Comparison of ENCODE assay signal across 17 cellular contexts in genomic region chr17:76459674-76460073, GRCh38. TPM values are rescaled to one million over a fixed set of nuclear protein-coding genes. Genes with fewer than 3 reads are reported as not detected.
DNase-seq lines count a peak whose midpoint lies in the region; ATAC-seq and TF ChIP-seq lines count a peak whose summit lies in the region.
"Had no signal": no experiment of that assay in that cellular context is flagged by ENCODE, and none has a peak within 500 bp of the region (broad histone marks: within the 10 kb centered on the region; RNA-seq: fewer than 3 reads in every experiment).

No MANE protein-coding gene starts in this region.

- H4K91ac ChIP-seq in neuronal stem cell (ENCODE audit: low read depth, low read length, poor library complexity): no peak overlapping the region

- H3K9me3 ChIP-seq in SU-DHL-6 (ENCODE audit: insufficient read depth, low read length): no peaks in the 10 kb centered on the region
- no peaks in the 10 kb centered on the region for H3K9me3 ChIP-seq in endodermal cell (ENCODE audit: control insufficient read depth, low read length)
- H3K9me3 ChIP-seq in neuronal stem cell (replicated peaks in 1 of 2; ENCODE audit: control insufficient read depth in 2 of 2, insufficient read depth in 1 of 2, low read depth in 1 of 2, low read length in 2 of 2): no peaks in the 10 kb centered on the region
- H3K9me3 ChIP-seq: HAP-1 had no signal

- H3K4ac ChIP-seq in neuronal stem cell (ENCODE audit: low read length): no peak overlapping the region

- H2BK15ac ChIP-seq in neuronal stem cell (ENCODE audit: low read length): no peak overlapping the region

- no peak for DNase-seq in GM23338 (ENCODE audit: low spot score)
- DNase-seq in endodermal cell: no peak
- DNase-seq in neuronal stem cell (ENCODE audit: low spot score): no peak
- DNase-seq in dermis blood vessel endothelial cell: no peak
- DNase-seq: C1 segment of cervical spinal cord; CD4-positive, alpha-beta memory T cell; COR-L47; DMS153; DND-41; GM23248; HFFc6 had no signal

- H3K27me3 ChIP-seq in GM23338 (ENCODE audit: insufficient read depth): no peaks in the 10 kb centered on the region
- no peaks in the 10 kb centered on the region for H3K27me3 ChIP-seq in SU-DHL-6 (ENCODE audit: low read length)
- H3K27me3 ChIP-seq in endodermal cell (ENCODE audit: control insufficient read depth, insufficient read depth, low read length, poor library complexity, severe bottlenecking): no peaks in the 10 kb centered on the region
- H3K27me3 ChIP-seq in neuronal stem cell (ENCODE audit: control insufficient read depth in 3 of 3, insufficient read depth in 3 of 3, low read depth in 1 of 3, low read length in 3 of 3): peaks cover 0 to 20% (median 0%) of the 10 kb centered on the region in 3 experiments

- H3K23ac ChIP-seq in neuronal stem cell (ENCODE audit: low read depth, low read length, poor library complexity): no peak overlapping the region

- H3K9ac ChIP-seq in SU-DHL-6 (ENCODE audit: low read length) (no peak overlapping the region), endodermal cell (ENCODE audit: extremely low read depth, low read length, poor library complexity, severe bottlenecking) (no peak overlapping the region), neuronal stem cell (ENCODE audit: low read depth, low read length, poor library complexity) (no peak overlapping the region)
- H3K9ac ChIP-seq: GM23248 had no signal

- no peak overlapping the region for H2AFZ ChIP-seq in GM23338
- peak overlapping the region; percentile 17 for H2AFZ ChIP-seq in SU-DHL-6 (ENCODE audit: low read depth, low read length, severe bottlenecking)
- peak overlapping the region; percentile 16 for H2AFZ ChIP-seq in neuronal stem cell (ENCODE audit: low read length)
- H2AFZ ChIP-seq: GM23248 had no signal

- no peak overlapping the region for H2AK5ac ChIP-seq in neuronal stem cell (ENCODE audit: low read depth, low read length)

- H3K27ac ChIP-seq in GM23338 (ENCODE audit: low read depth) (no peak overlapping the region), SU-DHL-6 (ENCODE audit: low read depth, low read length) (no peak overlapping the region), endodermal cell (ENCODE audit: low read depth, low read length) (peak overlapping the region; percentile 41), neuronal stem cell (replicated peaks; ENCODE audit: low read length) (no peak overlapping the region)
- H3K27ac ChIP-seq: GM23248 had no signal

- TF ChIP-seq CTCF in GM23338 (conservative IDR thresholded peaks at IDR 0.05; ENCODE audit: low read depth in 2 of 2) (no peak), SU-DHL-6 (IDR thresholded peaks at IDR 0.05; ENCODE audit: insufficient read depth, low read length, poor library complexity, severe bottlenecking) (no peak), endodermal cell (conservative IDR thresholded peaks at IDR 0.05) (no peak)

- H3K18ac ChIP-seq in neuronal stem cell (ENCODE audit: low read length): no peak overlapping the region

- H3K9me2 ChIP-seq in GM23338 (ENCODE audit: insufficient read depth) (no peaks in the 10 kb centered on the region), SU-DHL-6 (replicated peaks; ENCODE audit: insufficient read depth, low read length) (no peaks in the 10 kb centered on the region)

- peak overlapping the region; percentile 75; the same call in 1 of the 2 replicates for H3K27ac Mint-ChIP-seq in GM23338
- no peak overlapping the region for H3K27ac Mint-ChIP-seq in endodermal cell
- H3K27ac Mint-ChIP-seq: HFFc6 had no signal

- no peaks in the 10 kb centered on the region for H3K36me3 Mint-ChIP-seq in GM23338 (ENCODE audit: low read depth)
- no peaks in the 10 kb centered on the region for H3K36me3 Mint-ChIP-seq in endodermal cell (ENCODE audit: low read depth)
- H3K36me3 Mint-ChIP-seq: CD4-positive, alpha-beta memory T cell had no signal

- no peak overlapping the region for H4K8ac ChIP-seq in neuronal stem cell (ENCODE audit: low read depth, low read length)

- H3K79me1 ChIP-seq in neuronal stem cell (ENCODE audit: low read depth, low read length): no peaks in the 10 kb centered on the region

- ATAC-seq in GM23338 (no peak), HG03460 (IDR thresholded peaks at IDR 0.05; ENCODE audit: unreplicated experiment) (no peak)

- H3K27me3 Mint-ChIP-seq in GM23338 (ENCODE audit: insufficient read depth, low read depth, poor library complexity): peaks cover 8% of the 10 kb centered on the region
- no peaks in the 10 kb centered on the region for H3K27me3 Mint-ChIP-seq in endodermal cell (ENCODE audit: insufficient read depth)
- H3K27me3 Mint-ChIP-seq: CD4-positive, alpha-beta memory T cell had no signal

- H2BK5ac ChIP-seq in neuronal stem cell (ENCODE audit: low read length): no peak overlapping the region

- whole genome bisulfite sequencing in endodermal cell (ENCODE audit: insufficient coverage in 1 of 2, insufficient read length in 1 of 2), 2 experiments: 83% methylated on average over 3 to 4 of the region's 4 CpGs
- no CpG with 5 or more reads among the region's 4 CpGs for WGBS in neuronal stem cell (ENCODE audit: extremely low coverage in 2 of 2, insufficient read length in 2 of 2, insufficient replicate concordance in 1 of 2), 2 donors

- no peak overlapping the region for H3K4me3 Mint-ChIP-seq in GM23338
- H3K4me3 Mint-ChIP-seq in endodermal cell: no peak overlapping the region
- H3K4me3 Mint-ChIP-seq: CD4-positive, alpha-beta memory T cell; HFFc6 had no signal

- H3K36me3 ChIP-seq in GM23338 (ENCODE audit: insufficient read depth) (no peaks in the 10 kb centered on the region), SU-DHL-6 (ENCODE audit: low read length) (no peaks in the 10 kb centered on the region), endodermal cell (ENCODE audit: control insufficient read depth, insufficient read depth, low read length) (no peaks in the 10 kb centered on the region), neuronal stem cell (replicated peaks in 1 of 2; ENCODE audit: control insufficient read depth in 2 of 2, insufficient read depth in 2 of 2, low read length in 2 of 2) (no peaks in the 10 kb centered on the region)
- H3K36me3 ChIP-seq: HAP-1 had no signal

- H3K9me3 Mint-ChIP-seq in GM23338 (no peaks in the 10 kb centered on the region), endodermal cell (no peaks in the 10 kb centered on the region)
- H3K9me3 Mint-ChIP-seq: CD4-positive, alpha-beta memory T cell; HFFc6 had no signal

- H3K4me1 Mint-ChIP-seq in GM23338 (peaks cover 19% of the 10 kb centered on the region; the same call in 2 of the 3 replicates), endodermal cell (peaks cover 3% of the 10 kb centered on the region)
- H3K4me1 Mint-ChIP-seq: CD4-positive, alpha-beta memory T cell had no signal

- no peak overlapping the region for H3K14ac ChIP-seq in neuronal stem cell (ENCODE audit: low read length)

- H4K20me1 ChIP-seq in GM23338 (replicated peaks; ENCODE audit: insufficient read depth) (no peaks in the 10 kb centered on the region), SU-DHL-6 (ENCODE audit: low read depth, low read length) (no peaks in the 10 kb centered on the region)

- no peak overlapping the region for H3K4me2 ChIP-seq in GM23338
- H3K4me2 ChIP-seq in SU-DHL-6 (ENCODE audit: low read depth, low read length, poor library complexity, severe bottlenecking): no peak overlapping the region
- H3K4me2 ChIP-seq in neuronal stem cell (ENCODE audit: insufficient read depth, low read length, poor library complexity, severe bottlenecking): no peak overlapping the region

- H2BK12ac ChIP-seq in neuronal stem cell (ENCODE audit: low read length): no peak overlapping the region

- H3K4me3 ChIP-seq in GM23338 (no peak overlapping the region), SU-DHL-6 (ENCODE audit: insufficient read depth, low read length, poor library complexity, severe bottlenecking) (no peak overlapping the region), endodermal cell (ENCODE audit: low read length) (no peak overlapping the region), neuronal stem cell (ENCODE audit: low read length in 2 of 2) (no peak overlapping the region)
- H3K4me3 ChIP-seq: GM23248, HAP-1 had no signal

- no peaks in the 10 kb centered on the region for H3K79me2 ChIP-seq in GM23338 (replicated peaks; ENCODE audit: insufficient read depth)
- H3K79me2 ChIP-seq in SU-DHL-6 (ENCODE audit: insufficient read depth, low read length): no peaks in the 10 kb centered on the region

- H3K4me1 ChIP-seq in GM23338 (ENCODE audit: insufficient read depth) (peaks cover 15% of the 10 kb centered on the region), endodermal cell (ENCODE audit: control insufficient read depth, insufficient read depth, low read length) (no peaks in the 10 kb centered on the region), neuronal stem cell (ENCODE audit: control insufficient read depth in 2 of 2, insufficient read depth in 1 of 2, low read depth in 1 of 2, low read length in 2 of 2) (no peaks in the 10 kb centered on the region)
- H3K4me1 ChIP-seq: HAP-1 had no signal

- H2BK120ac ChIP-seq in neuronal stem cell (ENCODE audit: low read depth, low read length): no peak overlapping the region

- H3F3A ChIP-seq in GM23338 (replicated peaks; ENCODE audit: low read depth) (0 out of 2 replicates have a peak, but pooled peaks cover 6% of the 10 kb centered on the region), SU-DHL-6 (ENCODE audit: insufficient read depth) (no peaks in the 10 kb centered on the region)

TF ChIP-seq in GM23338, 12 proteins besides CTCF, POLR2A, EP300 and RAD21 (continues in another document):
- TF ChIP-seq JUNB (IDR thresholded peaks at IDR 0.05; ENCODE audit: unreplicated experiment): no peak

RNA-seq across cellular contexts. Expression of gene UBE2O, which starts 6.7 kb away (rescaled TPM):
- 73.7 and 79.4 TPM in 2 replicates for total RNA-seq in GM23338 (2014; rRNA removed; shearing (Covaris generic))
- 30.4 and 30.9 TPM in 2 replicates for polyA plus RNA-seq in GM23338 (2016; fragmentation: Nextera tagmentation; extraction: Ambion mirVana)
- 10 to 100 TPM; 45.4 to 46.5 TPM for total RNA-seq in endodermal cell
- polyA plus RNA-seq in endodermal cell (2013, experiment 1 of 2): 41.5 TPM
- polyA plus RNA-seq in endodermal cell (2013, experiment 2 of 2): 38.4 TPM
- polyA plus RNA-seq in neuronal stem cell (2013, experiment 1 of 2): 17.1 TPM
- 16.9 TPM for polyA plus RNA-seq in neuronal stem cell (2013, experiment 2 of 2)
- 20.9 and 27.8 TPM in 2 replicates for total RNA-seq in dermis blood vessel endothelial cell

RNA-seq across cellular contexts. Expression of gene AANAT, which starts 7.7 kb away (rescaled TPM):
- total RNA-seq in GM23338 (2014; rRNA removed; shearing (Covaris generic)): 0.28 and 1.3 TPM in 2 replicates
- polyA plus RNA-seq in GM23338 (2016; fragmentation: Nextera tagmentation; extraction: Ambion mirVana): 0.73 and 1.0 TPM in 2 replicates
- not detected for total RNA-seq in endodermal cell
- polyA plus RNA-seq in endodermal cell (2013, experiment 1 of 2): not detected
- 0.29 TPM for polyA plus RNA-seq in endodermal cell (2013, experiment 2 of 2)
- 0.13 TPM for polyA plus RNA-seq in neuronal stem cell (2013, experiment 1 of 2)
- polyA plus RNA-seq in neuronal stem cell (2013, experiment 2 of 2): not detected
- total RNA-seq in dermis blood vessel endothelial cell: not detected in 2 replicates
- total RNA-seq: A172; A673; CD4-positive, alpha-beta memory T cell; GM23248 had no signal
- polyA plus RNA-seq: BJ; CD4-positive, alpha-beta memory T cell; GM23248 had no signal

RNA-seq across cellular contexts. Expression of gene RHBDF2, which starts 41.5 kb away (rescaled TPM):
- total RNA-seq in GM23338 (2014; rRNA removed; shearing (Covaris generic)): 19.5 and 29.5 TPM in 2 replicates
- 9.4 and 10.5 TPM in 2 replicates for polyA plus RNA-seq in GM23338 (2016; fragmentation: Nextera tagmentation; extraction: Ambion mirVana)
- total RNA-seq in endodermal cell (10 to 100 TPM; 28.5 to 31.1 TPM), dermis blood vessel endothelial cell (34.5 and 35.5 TPM in 2 replicates)
- 6.1 TPM for polyA plus RNA-seq in endodermal cell (2013, experiment 1 of 2)
- polyA plus RNA-seq in endodermal cell (2013, experiment 2 of 2): 6.0 TPM
- 2.4 TPM for polyA plus RNA-seq in neuronal stem cell (2013, experiment 1 of 2)
- 2.3 TPM for polyA plus RNA-seq in neuronal stem cell (2013, experiment 2 of 2)
